1 cellular context compared by ENCODE assay signal in genomic region chr2:62456721-62457539, GRCh38.
A peak's percentile ranks its signal among the peaks of the same experiment; 100 is the strongest.
TF ChIP-seq lines count a peak whose summit lies in the region.

No MANE protein-coding gene starts in this region.

TF ChIP-seq in HepG2, 621 proteins besides CTCF, POLR2A, EP300 and RAD21 (continued from another document and continues in another):
- TF ChIP-seq ZNF770 (CRISPR knock-in tag; IDR thresholded peaks at IDR 0.05) (peak; percentile 92), ZNF34 (CRISPR knock-in tag; IDR thresholded peaks at IDR 0.05; ENCODE audit: borderline replicate concordance) (0 out of 2 replicates have a peak, but pooled peaks have one; percentile 40), ZNF318 (CRISPR knock-in tag; IDR thresholded peaks at IDR 0.05) (peak; percentile 82; the same call in 1 of the 2 replicates), RBM39 (IDR thresholded peaks at IDR 0.05; ENCODE audit: low read depth, low read length, poor library complexity, severe bottlenecking) (peak; percentile 95), MXD3 (CRISPR knock-in tag; IDR thresholded peaks at IDR 0.05) (peak; percentile 70), ZNF17 (CRISPR knock-in tag; IDR thresholded peaks at IDR 0.05) (peak; percentile 80; the same call in 1 of the 2 replicates), ZNF703 (CRISPR knock-in tag; IDR thresholded peaks at IDR 0.05; ENCODE audit: borderline replicate concordance) (no peak; the same call in 1 of the 2 replicates), MEF2D (CRISPR knock-in tag; IDR thresholded peaks at IDR 0.05) (no peak), ZNF496 (CRISPR knock-in tag; IDR thresholded peaks at IDR 0.05; ENCODE audit: insufficient replicate concordance) (no peak), ZNF3 (CRISPR knock-in tag; IDR thresholded peaks at IDR 0.05) (peak; percentile 31; the same call in 1 of the 2 replicates), ZNF784 (CRISPR knock-in tag; IDR thresholded peaks at IDR 0.05; ENCODE audit: borderline replicate concordance) (peak; percentile 91), ZBTB44 (CRISPR knock-in tag; IDR thresholded peaks at IDR 0.05) (peak; percentile 7; the same call in 1 of the 2 replicates), ZNF333 (CRISPR knock-in tag; IDR thresholded peaks at IDR 0.05; ENCODE audit: borderline replicate concordance) (no peak; the same call in none of the 2 replicates), PRMT3 (CRISPR knock-in tag; IDR thresholded peaks at IDR 0.05; ENCODE audit: borderline replicate concordance, low read depth) (no peak; the same call in 1 of the 2 replicates), SCMH1 (CRISPR knock-in tag; IDR thresholded peaks at IDR 0.05; ENCODE audit: borderline replicate concordance) (no peak), PHB2 (IDR thresholded peaks at IDR 0.05; ENCODE audit: partially characterized antibody) (no peak), ZBTB37 (CRISPR knock-in tag; IDR thresholded peaks at IDR 0.05) (no peak), KLF9 (CRISPR knock-in tag; IDR thresholded peaks at IDR 0.05; ENCODE audit: low read depth) (no peak), IKZF5 (CRISPR knock-in tag; IDR thresholded peaks at IDR 0.05) (peak; percentile 21), ZFY (CRISPR knock-in tag; IDR thresholded peaks at IDR 0.05) (peak; percentile 87), ZNF841 (CRISPR knock-in tag; IDR thresholded peaks at IDR 0.05; ENCODE audit: borderline replicate concordance) (no peak), ZNF574 (CRISPR knock-in tag; IDR thresholded peaks at IDR 0.05) (peak; percentile 63), ZIK1 (CRISPR knock-in tag; IDR thresholded peaks at IDR 0.05; ENCODE audit: borderline replicate concordance, low read depth) (no peak), ZNF737 (CRISPR knock-in tag; IDR thresholded peaks at IDR 0.05; ENCODE audit: borderline replicate concordance) (no peak), FOXM1 (CRISPR knock-in tag; IDR thresholded peaks at IDR 0.05) (no peak), KAT8 (CRISPR knock-in tag; IDR thresholded peaks at IDR 0.05) (peak; percentile 76), TIGD3 (CRISPR knock-in tag; IDR thresholded peaks at IDR 0.05; ENCODE audit: borderline replicate concordance) (no peak), FOXP1 (IDR thresholded peaks at IDR 0.05) (no peak), FOXP1 (CRISPR knock-in tag; IDR thresholded peaks at IDR 0.05) (no peak), ZNF513 (CRISPR knock-in tag; conservative IDR thresholded peaks at IDR 0.05) (0 out of 2 replicates have a peak, but pooled peaks have one; percentile 76), NFKB2 (CRISPR knock-in tag; IDR thresholded peaks at IDR 0.05; ENCODE audit: borderline replicate concordance) (peak; percentile 66; the same call in 1 of the 2 replicates), AGO1 (IDR thresholded peaks at IDR 0.05; ENCODE audit: low read depth, low read length, poor library complexity, severe bottlenecking) (peak; percentile 71), KMT2A (CRISPR knock-in tag; IDR thresholded peaks at IDR 0.05) (peak; percentile 89), ZNF180 (CRISPR knock-in tag; IDR thresholded peaks at IDR 0.05; ENCODE audit: borderline replicate concordance, low read depth) (no peak)
